In the genomic region with DNA sequence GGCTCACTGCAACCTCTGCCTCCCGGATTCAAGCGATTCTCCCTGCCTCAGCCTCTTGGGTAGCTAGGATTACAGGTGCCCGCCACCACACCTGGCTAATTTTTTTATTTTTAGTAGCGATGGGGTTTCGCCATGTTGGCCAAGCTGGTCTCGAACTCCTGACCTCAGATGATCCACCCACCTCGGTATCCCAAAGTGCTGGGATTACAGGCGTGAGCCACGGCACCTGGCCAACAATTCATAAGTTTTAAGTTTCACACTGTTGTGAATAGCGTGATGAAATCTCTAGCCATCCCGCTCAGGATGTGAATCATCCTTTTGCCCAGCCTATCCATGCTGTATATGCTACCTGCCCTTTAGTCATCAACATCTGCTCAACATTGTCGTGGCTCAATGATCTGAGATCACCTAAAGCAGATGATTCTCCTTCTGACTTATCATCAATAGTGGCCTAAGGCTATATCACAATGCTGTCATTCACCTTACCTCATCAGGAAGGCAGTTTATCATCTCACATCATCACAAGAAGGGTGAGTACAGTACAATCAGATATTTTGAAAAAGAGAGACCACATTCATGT, we compare ENCODE assay signal across 2 cellular contexts.
TF ChIP-seq lines count a peak whose summit lies in the region.

No MANE protein-coding gene starts in this region.

TF ChIP-seq in A549, 52 proteins besides CTCF, POLR2A, EP300 and RAD21 (continued from another document):
- TF ChIP-seq, protein P1, sequence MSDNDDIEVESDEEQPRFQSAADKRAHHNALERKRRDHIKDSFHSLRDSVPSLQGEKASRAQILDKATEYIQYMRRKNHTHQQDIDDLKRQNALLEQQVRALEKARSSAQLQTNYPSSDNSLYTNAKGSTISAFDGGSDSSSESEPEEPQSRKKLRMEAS (IDR thresholded peaks at IDR 0.05), result peak; percentile 55; the same call in 1 of the 2 replicates
- TF ChIP-seq CEBPB (IDR thresholded peaks at IDR 0.05) (peak; percentile 51 to 63; a peak in 2 of 4 replicates), RFX5 (IDR thresholded peaks at IDR 0.05) (no peak), JUN (IDR thresholded peaks at IDR 0.05) (peak; percentile 69 to 77; a peak in 4 of 5 replicates), JUNB (IDR thresholded peaks at IDR 0.05) (peak; percentile 47; the same call in 1 of the 2 replicates), HEYL (CRISPR knock-in tag; IDR thresholded peaks at IDR 0.05) (no peak), RCOR1 (IDR thresholded peaks at IDR 0.05; ENCODE audit: low read depth, low read length) (no peak), HOXA7 (CRISPR knock-in tag; IDR thresholded peaks at IDR 0.05) (no peak), FOSB (CRISPR knock-in tag; IDR thresholded peaks at IDR 0.05) (no peak)
- TF ChIP-seq, protein P2, sequence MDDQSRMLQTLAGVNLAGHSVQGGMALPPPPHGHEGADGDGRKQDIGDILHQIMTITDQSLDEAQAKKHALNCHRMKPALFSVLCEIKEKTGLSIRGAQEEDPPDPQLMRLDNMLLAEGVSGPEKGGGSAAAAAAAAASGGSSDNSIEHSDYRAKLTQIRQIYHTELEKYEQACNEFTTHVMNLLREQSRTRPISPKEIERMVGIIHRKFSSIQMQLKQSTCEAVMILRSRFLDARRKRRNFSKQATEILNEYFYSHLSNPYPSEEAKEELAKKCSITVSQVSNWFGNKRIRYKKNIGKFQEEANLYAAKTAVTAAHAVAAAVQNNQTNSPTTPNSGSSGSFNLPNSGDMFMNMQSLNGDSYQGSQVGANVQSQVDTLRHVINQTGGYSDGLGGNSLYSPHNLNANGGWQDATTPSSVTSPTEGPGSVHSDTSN (IDR thresholded peaks at IDR 0.05), result no peak
- TF ChIP-seq, protein P3, sequence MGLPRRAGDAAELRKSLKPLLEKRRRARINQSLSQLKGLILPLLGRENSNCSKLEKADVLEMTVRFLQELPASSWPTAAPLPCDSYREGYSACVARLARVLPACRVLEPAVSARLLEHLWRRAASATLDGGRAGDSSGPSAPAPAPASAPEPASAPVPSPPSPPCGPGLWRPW (IDR thresholded peaks at IDR 0.05), result no peak

TF ChIP-seq in HEK293, 187 proteins besides CTCF, POLR2A, EP300 and RAD21 (continued from another document and continues in another):
- no peak for TF ChIP-seq SCRT1 (tag by site-specific recombination; IDR thresholded peaks at IDR 0.05; ENCODE audit: borderline replicate concordance)
- TF ChIP-seq HOXA7 (CRISPR knock-in tag; IDR thresholded peaks at IDR 0.05; ENCODE audit: borderline replicate concordance), result no peak
- TF ChIP-seq ZNF555 (tag by site-specific recombination; conservative IDR thresholded peaks at IDR 0.05), result no peak
- TF ChIP-seq ZNF596 (tag by site-specific recombination; IDR thresholded peaks at IDR 0.05), result no peak
- peak; percentile 26; the same call in 1 of the 2 replicates for TF ChIP-seq ZNF747 (tag by site-specific recombination; IDR thresholded peaks at IDR 0.05)
- TF ChIP-seq ZNF292 (tag by site-specific recombination; IDR thresholded peaks at IDR 0.05; ENCODE audit: borderline replicate concordance, low read depth), result no peak
- no peak; the same call in 1 of the 2 replicates for TF ChIP-seq ZFP37 (tag by site-specific recombination; IDR thresholded peaks at IDR 0.05)
- TF ChIP-seq ZNF23 (tag by site-specific recombination; IDR thresholded peaks at IDR 0.05; ENCODE audit: borderline replicate concordance), result no peak
- TF ChIP-seq ZNF274 (IDR thresholded peaks at IDR 0.05; ENCODE audit: low read length), result no peak
- no peak for TF ChIP-seq ZNF274 (tag by site-specific recombination; IDR thresholded peaks at IDR 0.05; ENCODE audit: borderline replicate concordance)
- 0 out of 2 replicates have a peak, but pooled peaks have one; percentile 79 for TF ChIP-seq KLF16 (tag by site-specific recombination; IDR thresholded peaks at IDR 0.05)
- TF ChIP-seq ZNF530 (tag by site-specific recombination; IDR thresholded peaks at IDR 0.05; ENCODE audit: low read depth), result no peak
- TF ChIP-seq ZNF114 (tag by site-specific recombination; IDR thresholded peaks at IDR 0.05), result no peak
- TF ChIP-seq, protein P4, sequence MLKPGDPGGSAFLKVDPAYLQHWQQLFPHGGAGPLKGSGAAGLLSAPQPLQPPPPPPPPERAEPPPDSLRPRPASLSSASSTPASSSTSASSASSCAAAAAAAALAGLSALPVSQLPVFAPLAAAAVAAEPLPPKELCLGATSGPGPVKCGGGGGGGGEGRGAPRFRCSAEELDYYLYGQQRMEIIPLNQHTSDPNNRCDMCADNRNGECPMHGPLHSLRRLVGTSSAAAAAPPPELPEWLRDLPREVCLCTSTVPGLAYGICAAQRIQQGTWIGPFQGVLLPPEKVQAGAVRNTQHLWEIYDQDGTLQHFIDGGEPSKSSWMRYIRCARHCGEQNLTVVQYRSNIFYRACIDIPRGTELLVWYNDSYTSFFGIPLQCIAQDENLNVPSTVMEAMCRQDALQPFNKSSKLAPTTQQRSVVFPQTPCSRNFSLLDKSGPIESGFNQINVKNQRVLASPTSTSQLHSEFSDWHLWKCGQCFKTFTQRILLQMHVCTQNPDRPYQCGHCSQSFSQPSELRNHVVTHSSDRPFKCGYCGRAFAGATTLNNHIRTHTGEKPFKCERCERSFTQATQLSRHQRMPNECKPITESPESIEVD (tag by site-specific recombination; IDR thresholded peaks at IDR 0.05), result no peak
- no peak for TF ChIP-seq ZNF664 (tag by site-specific recombination; IDR thresholded peaks at IDR 0.05)
- no peak for TF ChIP-seq ZNF341 (tag by site-specific recombination; IDR thresholded peaks at IDR 0.05; ENCODE audit: low read depth)
- TF ChIP-seq, protein P5, sequence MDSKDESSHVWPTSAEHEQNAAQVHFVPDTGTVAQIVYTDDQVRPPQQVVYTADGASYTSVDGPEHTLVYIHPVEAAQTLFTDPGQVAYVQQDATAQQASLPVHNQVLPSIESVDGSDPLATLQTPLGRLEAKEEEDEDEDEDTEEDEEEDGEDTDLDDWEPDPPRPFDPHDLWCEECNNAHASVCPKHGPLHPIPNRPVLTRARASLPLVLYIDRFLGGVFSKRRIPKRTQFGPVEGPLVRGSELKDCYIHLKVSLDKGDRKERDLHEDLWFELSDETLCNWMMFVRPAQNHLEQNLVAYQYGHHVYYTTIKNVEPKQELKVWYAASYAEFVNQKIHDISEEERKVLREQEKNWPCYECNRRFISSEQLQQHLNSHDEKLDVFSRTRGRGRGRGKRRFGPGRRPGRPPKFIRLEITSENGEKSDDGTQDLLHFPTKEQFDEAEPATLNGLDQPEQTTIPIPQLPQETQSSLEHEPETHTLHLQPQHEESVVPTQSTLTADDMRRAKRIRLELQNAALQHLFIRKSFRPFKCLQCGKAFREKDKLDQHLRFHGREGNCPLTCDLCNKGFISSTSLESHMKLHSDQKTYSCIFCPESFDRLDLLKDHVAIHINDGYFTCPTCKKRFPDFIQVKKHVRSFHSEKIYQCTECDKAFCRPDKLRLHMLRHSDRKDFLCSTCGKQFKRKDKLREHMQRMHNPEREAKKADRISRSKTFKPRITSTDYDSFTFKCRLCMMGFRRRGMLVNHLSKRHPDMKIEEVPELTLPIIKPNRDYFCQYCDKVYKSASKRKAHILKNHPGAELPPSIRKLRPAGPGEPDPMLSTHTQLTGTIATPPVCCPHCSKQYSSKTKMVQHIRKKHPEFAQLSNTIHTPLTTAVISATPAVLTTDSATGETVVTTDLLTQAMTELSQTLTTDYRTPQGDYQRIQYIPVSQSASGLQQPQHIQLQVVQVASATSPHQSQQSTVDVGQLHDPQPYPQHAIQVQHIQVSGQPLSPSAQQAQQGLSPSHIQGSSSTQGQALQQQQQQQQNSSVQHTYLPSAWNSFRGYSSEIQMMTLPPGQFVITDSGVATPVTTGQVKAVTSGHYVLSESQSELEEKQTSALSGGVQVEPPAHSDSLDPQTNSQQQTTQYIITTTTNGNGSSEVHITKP (tag by site-specific recombination; IDR thresholded peaks at IDR 0.05), result peak; percentile 69
- TF ChIP-seq ZNF10 (tag by site-specific recombination; IDR thresholded peaks at IDR 0.05), result 0 out of 2 replicates have a peak, but pooled peaks have one; percentile 41
- TF ChIP-seq, protein P6, sequence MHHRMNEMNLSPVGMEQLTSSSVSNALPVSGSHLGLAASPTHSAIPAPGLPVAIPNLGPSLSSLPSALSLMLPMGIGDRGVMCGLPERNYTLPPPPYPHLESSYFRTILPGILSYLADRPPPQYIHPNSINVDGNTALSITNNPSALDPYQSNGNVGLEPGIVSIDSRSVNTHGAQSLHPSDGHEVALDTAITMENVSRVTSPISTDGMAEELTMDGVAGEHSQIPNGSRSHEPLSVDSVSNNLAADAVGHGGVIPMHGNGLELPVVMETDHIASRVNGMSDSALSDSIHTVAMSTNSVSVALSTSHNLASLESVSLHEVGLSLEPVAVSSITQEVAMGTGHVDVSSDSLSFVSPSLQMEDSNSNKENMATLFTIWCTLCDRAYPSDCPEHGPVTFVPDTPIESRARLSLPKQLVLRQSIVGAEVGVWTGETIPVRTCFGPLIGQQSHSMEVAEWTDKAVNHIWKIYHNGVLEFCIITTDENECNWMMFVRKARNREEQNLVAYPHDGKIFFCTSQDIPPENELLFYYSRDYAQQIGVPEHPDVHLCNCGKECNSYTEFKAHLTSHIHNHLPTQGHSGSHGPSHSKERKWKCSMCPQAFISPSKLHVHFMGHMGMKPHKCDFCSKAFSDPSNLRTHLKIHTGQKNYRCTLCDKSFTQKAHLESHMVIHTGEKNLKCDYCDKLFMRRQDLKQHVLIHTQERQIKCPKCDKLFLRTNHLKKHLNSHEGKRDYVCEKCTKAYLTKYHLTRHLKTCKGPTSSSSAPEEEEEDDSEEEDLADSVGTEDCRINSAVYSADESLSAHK (tag by site-specific recombination; IDR thresholded peaks at IDR 0.05), result no peak
- TF ChIP-seq, protein P7, sequence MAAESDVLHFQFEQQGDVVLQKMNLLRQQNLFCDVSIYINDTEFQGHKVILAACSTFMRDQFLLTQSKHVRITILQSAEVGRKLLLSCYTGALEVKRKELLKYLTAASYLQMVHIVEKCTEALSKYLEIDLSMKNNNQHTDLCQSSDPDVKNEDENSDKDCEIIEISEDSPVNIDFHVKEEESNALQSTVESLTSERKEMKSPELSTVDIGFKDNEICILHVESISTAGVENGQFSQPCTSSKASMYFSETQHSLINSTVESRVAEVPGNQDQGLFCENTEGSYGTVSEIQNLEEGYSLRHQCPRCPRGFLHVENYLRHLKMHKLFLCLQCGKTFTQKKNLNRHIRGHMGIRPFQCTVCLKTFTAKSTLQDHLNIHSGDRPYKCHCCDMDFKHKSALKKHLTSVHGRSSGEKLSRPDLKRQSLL (tag by site-specific recombination; IDR thresholded peaks at IDR 0.05), result no peak
- TF ChIP-seq ZNF791 (tag by site-specific recombination; IDR thresholded peaks at IDR 0.05), result no peak
- TF ChIP-seq ZNF302 (tag by site-specific recombination; IDR thresholded peaks at IDR 0.05; ENCODE audit: low read depth), result no peak
- TF ChIP-seq ZNF776 (tag by site-specific recombination; IDR thresholded peaks at IDR 0.05; ENCODE audit: borderline replicate concordance), result no peak
- TF ChIP-seq, protein P8, sequence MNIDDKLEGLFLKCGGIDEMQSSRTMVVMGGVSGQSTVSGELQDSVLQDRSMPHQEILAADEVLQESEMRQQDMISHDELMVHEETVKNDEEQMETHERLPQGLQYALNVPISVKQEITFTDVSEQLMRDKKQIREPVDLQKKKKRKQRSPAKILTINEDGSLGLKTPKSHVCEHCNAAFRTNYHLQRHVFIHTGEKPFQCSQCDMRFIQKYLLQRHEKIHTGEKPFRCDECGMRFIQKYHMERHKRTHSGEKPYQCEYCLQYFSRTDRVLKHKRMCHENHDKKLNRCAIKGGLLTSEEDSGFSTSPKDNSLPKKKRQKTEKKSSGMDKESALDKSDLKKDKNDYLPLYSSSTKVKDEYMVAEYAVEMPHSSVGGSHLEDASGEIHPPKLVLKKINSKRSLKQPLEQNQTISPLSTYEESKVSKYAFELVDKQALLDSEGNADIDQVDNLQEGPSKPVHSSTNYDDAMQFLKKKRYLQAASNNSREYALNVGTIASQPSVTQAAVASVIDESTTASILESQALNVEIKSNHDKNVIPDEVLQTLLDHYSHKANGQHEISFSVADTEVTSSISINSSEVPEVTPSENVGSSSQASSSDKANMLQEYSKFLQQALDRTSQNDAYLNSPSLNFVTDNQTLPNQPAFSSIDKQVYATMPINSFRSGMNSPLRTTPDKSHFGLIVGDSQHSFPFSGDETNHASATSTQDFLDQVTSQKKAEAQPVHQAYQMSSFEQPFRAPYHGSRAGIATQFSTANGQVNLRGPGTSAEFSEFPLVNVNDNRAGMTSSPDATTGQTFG (tag by site-specific recombination; IDR thresholded peaks at IDR 0.05; ENCODE audit: borderline replicate concordance), result peak; percentile 69; the same call in 1 of the 2 replicates
- no peak for TF ChIP-seq ZNF223 (tag by site-specific recombination; IDR thresholded peaks at IDR 0.05)
- TF ChIP-seq GLIS2 (tag by site-specific recombination; IDR thresholded peaks at IDR 0.05), result no peak
- TF ChIP-seq ZIC2 (tag by site-specific recombination; IDR thresholded peaks at IDR 0.05), result no peak
- TF ChIP-seq ZNF391 (tag by site-specific recombination; IDR thresholded peaks at IDR 0.05; ENCODE audit: borderline replicate concordance, low read depth), result no peak; the same call in 1 of the 2 replicates
- peak; percentile 94 for TF ChIP-seq ZBTB17 (tag by site-specific recombination; IDR thresholded peaks at IDR 0.05)
- TF ChIP-seq ZNF112 (tag by site-specific recombination; IDR thresholded peaks at IDR 0.05), result no peak
- TF ChIP-seq ZNF501 (tag by site-specific recombination; IDR thresholded peaks at IDR 0.05), result no peak
- TF ChIP-seq ZNF837 (tag by site-specific recombination; IDR thresholded peaks at IDR 0.05), result no peak
- TF ChIP-seq GFI1B (tag by site-specific recombination; IDR thresholded peaks at IDR 0.05), result no peak
- TF ChIP-seq ZBTB21 (tag by site-specific recombination; IDR thresholded peaks at IDR 0.05), result peak; percentile 42
- TF ChIP-seq ZNF350 (tag by site-specific recombination; IDR thresholded peaks at IDR 0.05), result no peak
- no peak for TF ChIP-seq ZNF777 (tag by site-specific recombination; IDR thresholded peaks at IDR 0.05; ENCODE audit: borderline replicate concordance)
- TF ChIP-seq KLF10 (tag by site-specific recombination; IDR thresholded peaks at IDR 0.05), result no peak
- no peak for TF ChIP-seq ZNF175 (tag by site-specific recombination; IDR thresholded peaks at IDR 0.05)
- no peak for TF ChIP-seq ZNF654 (tag by site-specific recombination; IDR thresholded peaks at IDR 0.05; ENCODE audit: low read depth)
- TF ChIP-seq, protein P9, sequence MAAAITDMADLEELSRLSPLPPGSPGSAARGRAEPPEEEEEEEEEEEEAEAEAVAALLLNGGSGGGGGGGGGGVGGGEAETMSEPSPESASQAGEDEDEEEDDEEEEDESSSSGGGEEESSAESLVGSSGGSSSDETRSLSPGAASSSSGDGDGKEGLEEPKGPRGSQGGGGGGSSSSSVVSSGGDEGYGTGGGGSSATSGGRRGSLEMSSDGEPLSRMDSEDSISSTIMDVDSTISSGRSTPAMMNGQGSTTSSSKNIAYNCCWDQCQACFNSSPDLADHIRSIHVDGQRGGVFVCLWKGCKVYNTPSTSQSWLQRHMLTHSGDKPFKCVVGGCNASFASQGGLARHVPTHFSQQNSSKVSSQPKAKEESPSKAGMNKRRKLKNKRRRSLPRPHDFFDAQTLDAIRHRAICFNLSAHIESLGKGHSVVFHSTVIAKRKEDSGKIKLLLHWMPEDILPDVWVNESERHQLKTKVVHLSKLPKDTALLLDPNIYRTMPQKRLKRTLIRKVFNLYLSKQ (tag by site-specific recombination; IDR thresholded peaks at IDR 0.05; ENCODE audit: borderline replicate concordance), result no peak
- TF ChIP-seq, protein P10, sequence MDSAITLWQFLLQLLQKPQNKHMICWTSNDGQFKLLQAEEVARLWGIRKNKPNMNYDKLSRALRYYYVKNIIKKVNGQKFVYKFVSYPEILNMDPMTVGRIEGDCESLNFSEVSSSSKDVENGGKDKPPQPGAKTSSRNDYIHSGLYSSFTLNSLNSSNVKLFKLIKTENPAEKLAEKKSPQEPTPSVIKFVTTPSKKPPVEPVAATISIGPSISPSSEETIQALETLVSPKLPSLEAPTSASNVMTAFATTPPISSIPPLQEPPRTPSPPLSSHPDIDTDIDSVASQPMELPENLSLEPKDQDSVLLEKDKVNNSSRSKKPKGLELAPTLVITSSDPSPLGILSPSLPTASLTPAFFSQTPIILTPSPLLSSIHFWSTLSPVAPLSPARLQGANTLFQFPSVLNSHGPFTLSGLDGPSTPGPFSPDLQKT (IDR thresholded peaks at IDR 0.05; ENCODE audit: borderline replicate concordance, low read depth, low read length), result no peak
